32 cellular contexts compared by ENCODE assay signal in the genomic region with DNA sequence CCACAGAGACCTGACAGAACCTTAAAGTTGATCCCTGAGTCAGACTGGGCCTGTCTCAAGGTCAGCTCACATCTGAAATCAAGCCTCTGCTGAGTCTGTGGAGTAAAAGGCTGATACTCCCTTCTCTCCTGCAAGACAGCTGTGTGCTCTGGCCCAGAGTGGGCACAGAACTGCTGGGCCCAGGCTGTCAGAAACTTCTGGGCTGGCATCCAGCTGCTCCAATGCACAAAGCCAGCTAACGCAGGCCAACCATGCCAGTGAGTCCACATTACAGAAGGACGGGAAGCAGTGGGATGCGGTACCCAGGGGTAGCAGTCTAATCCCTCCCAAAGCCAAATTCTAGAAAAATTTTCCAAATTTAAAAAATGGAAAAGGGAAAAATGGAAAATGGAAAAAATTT. TPM values are rescaled to one million over a fixed set of nuclear protein-coding genes. Genes with fewer than 3 reads are reported as not detected.
"Had no signal": no experiment of that assay in that cellular context is flagged by ENCODE, and none has a peak within 500 bp of the region (broad histone marks: within the 10 kb centered on the region; RNA-seq: fewer than 3 reads in every experiment).

No MANE protein-coding gene starts in this region.

- H3K4me3 ChIP-seq: ascending aorta, body of pancreas, SK-N-MC had no signal

- H3K36me3 ChIP-seq: ascending aorta had no signal

- H3K36me3 Mint-ChIP-seq: activated CD8-positive, alpha-beta memory T cell treated with anti-CD3 and anti-CD28 coated beads, Interleukin-2, amount 10 ng/mL, durations not matched to agents 7 days and 5 days; activated naive CD4-positive, alpha-beta T cell treated with anti-CD3 and anti-CD28 coated beads, Interleukin-2, amount 50 U/mL, for 72 hours; T-cell had no signal

- H3K9me3 Mint-ChIP-seq: activated B cell treated with CpG ODN at 0.5 μM for 24 hours; activated CD4-positive, alpha-beta T cell treated with anti-CD3 and anti-CD28 coated beads, Interleukin-2, amount 10 ng/mL, durations not matched to agents 24 days and 14 days; activated naive CD4-positive, alpha-beta T cell treated with anti-CD3 and anti-CD28 coated beads, Interleukin-2, amount 50 U/mL, for 72 hours; activated naive CD8-positive, alpha-beta T cell treated with anti-CD3 and anti-CD28 coated beads, Interleukin-2, amount 50 U/mL, for 24 hours; activated T-cell treated with anti-CD3 and anti-CD28 coated beads, Interleukin-2, amount 50 U/mL, for 24 hours; T-cell had no signal

- H3K9me3 ChIP-seq: ascending aorta, body of pancreas had no signal

- H3K4me3 Mint-ChIP-seq: activated B cell treated with CpG ODN at 0.5 μM for 24 hours; activated CD4-positive, alpha-beta T cell treated with anti-CD3 and anti-CD28 coated beads, Interleukin-2, amount 10 ng/mL, durations not matched to agents 24 days and 14 days; activated CD8-positive, alpha-beta memory T cell treated with anti-CD3 and anti-CD28 coated beads, Interleukin-2, amount 10 ng/mL, durations not matched to agents 7 days and 5 days; activated naive CD8-positive, alpha-beta T cell treated with anti-CD3 and anti-CD28 coated beads, Interleukin-2, amount 50 U/mL, for 24 hours; activated T-cell treated with anti-CD3 and anti-CD28 coated beads, Interleukin-2, amount 50 U/mL, for 24 hours; T-cell had no signal

- H3K4me1 Mint-ChIP-seq: activated CD8-positive, alpha-beta memory T cell treated with anti-CD3 and anti-CD28 coated beads, Interleukin-2, amount 10 ng/mL, durations not matched to agents 7 days and 5 days had no signal

- H3K27ac Mint-ChIP-seq: activated B cell treated with CpG ODN at 0.5 μM for 24 hours; activated CD4-positive, alpha-beta T cell treated with anti-CD3 and anti-CD28 coated beads, Interleukin-2, amount 10 ng/mL, durations not matched to agents 24 days and 14 days; activated CD8-positive, alpha-beta memory T cell treated with anti-CD3 and anti-CD28 coated beads, Interleukin-2, amount 10 ng/mL, durations not matched to agents 7 days and 5 days; activated naive CD4-positive, alpha-beta T cell treated with anti-CD3 and anti-CD28 coated beads, Interleukin-2, amount 50 U/mL, for 72 hours; activated naive CD8-positive, alpha-beta T cell treated with anti-CD3 and anti-CD28 coated beads, Interleukin-2, amount 50 U/mL, for 24 hours; activated T-cell treated with anti-CD3 and anti-CD28 coated beads, Interleukin-2, amount 50 U/mL, for 24 hours; T-cell had no signal

- ATAC-seq: activated CD8-positive, alpha-beta memory T cell treated with anti-CD3 and anti-CD28 coated beads, Interleukin-2, amount 10 ng/mL, durations not matched to agents 7 days and 5 days; activated naive CD4-positive, alpha-beta T cell treated with anti-CD3 and anti-CD28 coated beads, Interleukin-2, amount 50 U/mL, for 72 hours; activated naive CD8-positive, alpha-beta T cell treated with anti-CD3 and anti-CD28 coated beads, Interleukin-2, amount 50 U/mL, for 24 hours; body of pancreas; Right ventricle myocardium inferior; T-cell had no signal

- DNase-seq: activated B cell treated with CpG ODN at 0.5 μM for 24 hours; activated CD4-positive, alpha-beta T cell treated with anti-CD3 and anti-CD28 coated beads for 1 hour; activated CD4-positive, alpha-beta T cell treated with anti-CD3 and anti-CD28 coated beads, Interleukin-2, amount 10 ng/mL, durations not matched to agents 24 days and 14 days; activated CD4-positive, alpha-beta T cell treated with anti-CD3 and anti-CD28 coated beads, Interleukin-2, amount 50 U/mL, for 48 hours; activated CD8-positive, alpha-beta memory T cell treated with anti-CD3 and anti-CD28 coated beads, Interleukin-2, amount 10 ng/mL, durations not matched to agents 7 days and 5 days; activated effector memory CD4-positive, alpha-beta T cell treated with anti-CD3 and anti-CD28 coated beads, Interleukin-2, amount 50 U/mL, for 16 hours; activated naive CD4-positive, alpha-beta T cell treated with Interleukin-2 at 50 U/mL for 16 hours; activated naive CD8-positive, alpha-beta T cell treated with anti-CD3 and anti-CD28 coated beads, Interleukin-2, amount 50 U/mL, for 24 hours; activated T-cell treated with anti-CD3 and anti-CD28 coated beads, Interleukin-2, amount 50 U/mL, for 24 hours; amniotic stem cell; body of pancreas; KG1; NCI-H1048; NCI-H1417; NCI-H2029; NCI-H2107; NCI-H2171 treated with DMSO at 0.1 percent for 48 hours; NCI-H226; NCI-H510A; NCI-H526 treated with DMSO at 0.1 percent for 48 hours; NCI-H82; T-cell; T-helper 2 cell; T1000 had no signal

RNA-seq across cellular contexts. Expression of gene TRIM31, which starts 11.5 kb away (rescaled TPM):
- total RNA-seq: activated B cell treated with CpG ODN at 0.5 μM for 24 hours; activated CD8-positive, alpha-beta memory T cell treated with anti-CD3 and anti-CD28 coated beads, Interleukin-2, amount 10 ng/mL, durations not matched to agents 7 days and 5 days; activated naive CD4-positive, alpha-beta T cell treated with anti-CD3 and anti-CD28 coated beads, Interleukin-2, amount 50 U/mL, for 72 hours; ascending aorta; LHCN-M2; M059J; OCI-LY7; Right ventricle myocardium inferior; RPMI7951 had no signal

RNA-seq across cellular contexts. Expression of gene TRIM40, which starts 11.5 kb away (rescaled TPM):
- total RNA-seq: activated B cell treated with CpG ODN at 0.5 μM for 24 hours; activated CD4-positive, alpha-beta T cell treated with anti-CD3 and anti-CD28 coated beads, Interleukin-2, amount 10 ng/mL, durations not matched to agents 24 days and 14 days; activated CD8-positive, alpha-beta memory T cell treated with anti-CD3 and anti-CD28 coated beads, Interleukin-2, amount 10 ng/mL, durations not matched to agents 7 days and 5 days; ascending aorta; body of pancreas; LHCN-M2; M059J; OCI-LY7; Right ventricle myocardium inferior; RPMI7951; T-cell had no signal

RNA-seq across cellular contexts. Expression of gene TRIM10, which starts 36.6 kb away (rescaled TPM):
- total RNA-seq: activated B cell treated with CpG ODN at 0.5 μM for 24 hours; activated CD8-positive, alpha-beta memory T cell treated with anti-CD3 and anti-CD28 coated beads, Interleukin-2, amount 10 ng/mL, durations not matched to agents 7 days and 5 days; ascending aorta; body of pancreas; LHCN-M2; M059J; OCI-LY7; Right ventricle myocardium inferior; RPMI7951; T-cell had no signal

RNA-seq across cellular contexts. Expression of gene TRIM15, which starts 39.0 kb away (rescaled TPM):
- total RNA-seq: activated B cell treated with CpG ODN at 0.5 μM for 24 hours; activated CD8-positive, alpha-beta memory T cell treated with anti-CD3 and anti-CD28 coated beads, Interleukin-2, amount 10 ng/mL, durations not matched to agents 7 days and 5 days; ascending aorta; LHCN-M2; M059J; OCI-LY7; Right ventricle myocardium inferior; RPMI7951; T-cell had no signal

RNA-seq across cellular contexts. Expression of gene RNF39, which starts 48.8 kb away (rescaled TPM):
- total RNA-seq: activated B cell treated with CpG ODN at 0.5 μM for 24 hours; activated CD4-positive, alpha-beta T cell treated with anti-CD3 and anti-CD28 coated beads, Interleukin-2, amount 10 ng/mL, durations not matched to agents 24 days and 14 days; activated CD8-positive, alpha-beta memory T cell treated with anti-CD3 and anti-CD28 coated beads, Interleukin-2, amount 10 ng/mL, durations not matched to agents 7 days and 5 days; activated naive CD4-positive, alpha-beta T cell treated with anti-CD3 and anti-CD28 coated beads, Interleukin-2, amount 50 U/mL, for 72 hours; ascending aorta; LHCN-M2; OCI-LY7; Right ventricle myocardium inferior; RPMI7951; T-cell had no signal
